In genomic region chr12:99810718-99811593, GRCh38 we compare ENCODE assay signal across 1 cellular context.
TF ChIP-seq lines count a peak whose summit lies in the region.

No MANE protein-coding gene starts in this region.

TF ChIP-seq in SK-N-SH treated with all-trans-retinoic acid at 6 μM for 48 hours, 23 proteins besides CTCF, POLR2A, EP300 and RAD21 (continued from another document):
- TF ChIP-seq CREB5 (CRISPR knock-in tag; IDR thresholded peaks at IDR 0.05; ENCODE audit: low read depth) (no peak), ZFP3 (CRISPR knock-in tag; IDR thresholded peaks at IDR 0.05) (no peak), TOX (CRISPR knock-in tag; IDR thresholded peaks at IDR 0.05; ENCODE audit: borderline replicate concordance) (no peak), GLIS3 (CRISPR knock-in tag; IDR thresholded peaks at IDR 0.05) (no peak), ZC3H10 (CRISPR knock-in tag; IDR thresholded peaks at IDR 0.05) (no peak), ISL1 (CRISPR knock-in tag; IDR thresholded peaks at IDR 0.05) (no peak)
TF ChIP-seq in SK-N-SH treated with all-trans-retinoic acid at 6 μM for 48 hours: peak in this region for 0.
